8 cellular contexts compared by ENCODE assay signal in the genomic region with DNA sequence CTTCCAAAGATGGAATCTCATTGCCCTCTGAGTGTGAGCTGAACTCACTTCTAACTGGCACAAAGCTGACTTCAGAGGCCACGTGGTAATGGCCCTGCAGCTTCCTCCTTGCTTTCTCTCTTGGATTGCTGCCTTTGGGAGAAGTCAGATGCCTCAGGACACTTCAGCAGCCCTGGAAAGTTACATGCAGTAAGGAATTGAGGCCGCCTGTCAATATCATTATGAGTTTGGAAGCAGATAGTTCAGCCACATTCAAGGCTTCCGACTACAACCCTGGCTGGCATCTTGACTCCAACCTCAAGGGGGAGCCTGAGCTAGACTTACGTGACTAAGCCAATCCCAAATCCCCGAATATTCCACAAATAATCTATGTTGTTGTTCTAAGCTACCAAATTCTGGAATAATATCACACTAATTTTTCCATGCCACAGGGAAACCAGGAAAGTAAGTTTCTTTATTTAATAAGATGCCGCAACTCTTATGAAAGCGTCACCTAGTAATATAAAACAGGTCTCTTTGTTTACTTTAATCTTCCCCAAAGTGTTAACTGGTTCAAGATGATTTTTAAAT. TPM values are rescaled to one million over a fixed set of nuclear protein-coding genes. Genes with fewer than 3 reads are reported as not detected.
DNase-seq lines count a peak whose midpoint lies in the region; ATAC-seq and TF ChIP-seq lines count a peak whose summit lies in the region.

No MANE protein-coding gene starts in this region.

- no peaks in the 10 kb centered on the region for H3K27me3 Mint-ChIP-seq in activated naive CD4-positive, alpha-beta T cell treated with anti-CD3 and anti-CD28 coated beads, Interleukin-2, amount 10 ng/mL, durations not matched to agents 7 days and 5 days

- H3K4me1 ChIP-seq in tibial nerve, result peaks cover 0 to 17% (median 0%) of the 10 kb centered on the region in 4 donors

- H3K4me3 ChIP-seq in tibial nerve, result no peak overlapping the region

- peak overlapping the region; percentile 49 for H3K27ac Mint-ChIP-seq in activated naive CD4-positive, alpha-beta T cell treated with anti-CD3 and anti-CD28 coated beads, Interleukin-2, amount 10 ng/mL, durations not matched to agents 7 days and 5 days
- peak overlapping the region in 1 of 2 donors; percentile 89 for H3K27ac Mint-ChIP-seq in activated naive CD4-positive, alpha-beta T cell treated with anti-CD3 and anti-CD28 coated beads, Interleukin-2, amount 50 U/mL, for 72 hours

- H3K4me1 Mint-ChIP-seq in activated naive CD4-positive, alpha-beta T cell treated with anti-CD3 and anti-CD28 coated beads, Interleukin-2, amount 10 ng/mL, durations not matched to agents 7 days and 5 days, result no peaks in the 10 kb centered on the region

- no peaks in the 10 kb centered on the region for H3K9me3 Mint-ChIP-seq in activated naive CD4-positive, alpha-beta T cell treated with anti-CD3 and anti-CD28 coated beads, Interleukin-2, amount 10 ng/mL, durations not matched to agents 7 days and 5 days
- no peaks in the 10 kb centered on the region for H3K9me3 Mint-ChIP-seq in activated naive CD4-positive, alpha-beta T cell treated with anti-CD3 and anti-CD28 coated beads, Interleukin-2, amount 50 U/mL, for 72 hours

- H3K36me3 ChIP-seq in tibial nerve, result peaks cover 0 to 56% (median 0%) of the 10 kb centered on the region in 3 donors

- no peak for TF ChIP-seq POLR2A in tibial nerve (IDR thresholded peaks at IDR 0.05)

- no peak for ATAC-seq in activated naive CD4-positive, alpha-beta T cell treated with anti-CD3 and anti-CD28 coated beads, Interleukin-2, amount 50 U/mL, for 72 hours
- peak; percentile 80 for ATAC-seq in left lobe of liver

- H3K9me3 ChIP-seq in tibial nerve, result no peaks in the 10 kb centered on the region

- TF ChIP-seq CTCF in tibial nerve (IDR thresholded peaks at IDR 0.05), result peak; percentile 49 to 63 (median 58)

- peaks cover 27% of the 10 kb centered on the region for H3K36me3 Mint-ChIP-seq in activated naive CD4-positive, alpha-beta T cell treated with anti-CD3 and anti-CD28 coated beads, Interleukin-2, amount 10 ng/mL, durations not matched to agents 7 days and 5 days
- peaks cover 0 to 7% of the 10 kb centered on the region in 2 donors for H3K36me3 Mint-ChIP-seq in activated naive CD4-positive, alpha-beta T cell treated with anti-CD3 and anti-CD28 coated beads, Interleukin-2, amount 50 U/mL, for 72 hours

- CTCF ChIA-PET in activated naive CD4-positive, alpha-beta T cell treated with anti-CD3 and anti-CD28 coated beads, Interleukin-2, amount 10 ng/mL, durations not matched to agents 7 days and 5 days (lab: Charles Lee), result interaction anchor here (0.7 to 1.7 kb wide), 12 partner anchors 12 to 253 kb away, joined by 3 to 6 read pairs (median 3); a partner anchor contains a TSS

- no peak overlapping the region for H3K4me3 Mint-ChIP-seq in activated naive CD4-positive, alpha-beta T cell treated with anti-CD3 and anti-CD28 coated beads, Interleukin-2, amount 10 ng/mL, durations not matched to agents 7 days and 5 days

- no peak overlapping the region for H3K27ac ChIP-seq in caudate nucleus (ENCODE audit: low read depth, low read length)
- H3K27ac ChIP-seq in tibial nerve, result peak overlapping the region in 1 of 4 donors; percentile 36

- no peaks in the 10 kb centered on the region for H3K27me3 ChIP-seq in tibial nerve

- TF ChIP-seq EP300 in tibial nerve (IDR thresholded peaks at IDR 0.05), result no peak

- DNase-seq in activated naive CD4-positive, alpha-beta T cell treated with anti-CD3 and anti-CD28 coated beads, Interleukin-2, amount 10 ng/mL, durations not matched to agents 7 days and 5 days, result peak; percentile 33
- no peak for DNase-seq in activated naive CD4-positive, alpha-beta T cell treated with anti-CD3 and anti-CD28 coated beads, Interleukin-2, amount 50 U/mL, for 72 hours (ENCODE audit: low spot score in 2 of 2)
- DNase-seq in NCI-H2196 (lab: John Stamatoyannopoulos, UW; ENCODE audit: unreplicated experiment) (peak; percentile 65), caudate nucleus (lab: John Stamatoyannopoulos, UW) (peak in 40 of 61 donors; percentile 0 to 60 (median 14)), left lobe of liver (ENCODE audit: low spot score) (no peak), tibial nerve (ENCODE audit: low spot score in 2 of 2) (peak; percentile 35 to 61), SHP77 treated with DMSO at 0.1 percent for 48 hours (lab: John Stamatoyannopoulos, UW) (no peak)
- no peak for DNase-seq in stimulated activated CD4-positive, alpha-beta T cell treated with anti-CD3 and anti-CD28 coated beads, Interleukin-4, amount 100 ng/mL, for 24 hours

- 39% methylated on average over 7 of the region's 7 CpGs for WGBS in tibial nerve, 2 donors

RNA-seq across cellular contexts. Expression of a gene that starts 13.6 kb away (rescaled TPM):
- 10 to 100 TPM; 38.7 to 97.5 TPM for total RNA-seq in activated naive CD4-positive, alpha-beta T cell treated with anti-CD3 and anti-CD28 coated beads, Interleukin-2, amount 50 U/mL, for 72 hours
- total RNA-seq in left lobe of liver, result 12.2 TPM
- 10 to 100 TPM; 23.7 to 42.0 (median 25.0) TPM for total RNA-seq in tibial nerve

RNA-seq across cellular contexts. Expression of a gene that starts 18.0 kb away (rescaled TPM):
- total RNA-seq in activated naive CD4-positive, alpha-beta T cell treated with anti-CD3 and anti-CD28 coated beads, Interleukin-2, amount 50 U/mL, for 72 hours, result under 1 TPM in 1 of 2 donors, not detected in 1; 0.07 TPM
- 2.7 TPM for total RNA-seq in left lobe of liver
- 10 to 100 TPM; 33.7 to 90.9 (median 71.8) TPM for total RNA-seq in tibial nerve

Comparison
In these comparisons a context has a peak if more than half of its experiments do, and no peak if none do; other contexts are left out.
1. DNase-seq: peak in activated naive CD4-positive, alpha-beta T cell treated with anti-CD3 and anti-CD28 coated beads, Interleukin-2, amount 10 ng/mL, durations not matched to agents 7 days and 5 days (single experiment), NCI-H2196 (single experiment), caudate nucleus (40 of 61) and tibial nerve (2 of 2); none in activated naive CD4-positive, alpha-beta T cell treated with anti-CD3 and anti-CD28 coated beads, Interleukin-2, amount 50 U/mL, for 72 hours (0 of 2), left lobe of liver (single experiment), SHP77 treated with DMSO at 0.1 percent for 48 hours (single experiment) and stimulated activated CD4-positive, alpha-beta T cell treated with anti-CD3 and anti-CD28 coated beads, Interleukin-4, amount 100 ng/mL, for 24 hours (single experiment).